ENCODE assay signal across 9 cellular contexts in the genomic region with DNA sequence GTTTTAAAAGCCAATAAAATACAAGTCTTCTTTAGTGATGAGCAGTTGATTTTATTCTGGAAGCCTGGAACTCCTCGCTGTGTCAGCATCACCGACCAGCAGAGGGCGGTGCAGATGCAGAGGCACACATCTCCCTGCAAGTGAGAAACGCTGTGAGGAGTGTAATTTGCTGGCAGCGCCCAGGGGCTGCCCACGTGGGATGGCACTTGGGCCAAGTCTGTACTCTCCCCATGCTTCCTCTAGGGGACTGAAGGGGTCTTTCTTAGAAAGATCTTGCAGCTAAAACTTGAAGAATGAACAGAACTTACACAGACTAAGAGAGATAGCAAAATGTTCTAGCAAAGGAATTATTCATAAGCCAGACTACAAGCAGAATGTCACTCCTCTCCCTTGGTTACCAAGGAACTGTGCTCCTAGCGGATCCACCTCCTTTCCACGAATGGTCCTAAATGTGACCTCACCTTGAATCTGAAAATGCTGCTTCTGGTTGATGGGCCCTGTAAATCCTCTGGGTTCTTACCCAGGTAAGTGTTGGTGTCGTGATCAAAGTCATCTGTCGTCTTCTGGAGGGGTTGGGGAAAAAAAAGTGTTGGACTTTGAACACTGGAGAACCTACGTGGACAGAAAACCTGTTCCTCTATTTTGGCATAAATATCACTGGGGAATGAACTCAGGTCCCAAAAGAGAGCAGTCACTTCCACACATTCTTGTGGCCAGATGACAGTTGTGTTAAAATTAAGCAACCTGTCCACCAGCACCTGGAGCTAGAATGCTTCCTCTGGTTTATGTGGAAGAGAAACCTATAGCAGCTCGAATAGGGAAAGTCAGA. TPM values are rescaled to one million over a fixed set of nuclear protein-coding genes. Genes with fewer than 3 reads are reported as not detected.
A peak's percentile ranks its signal among the peaks of the same experiment; 100 is the strongest.
DNase-seq lines count a peak whose midpoint lies in the region; ATAC-seq lines count a peak whose summit lies in the region.
"Had no signal": no experiment of that assay in that cellular context is flagged by ENCODE, and none has a peak within 500 bp of the region (broad histone marks: within the 10 kb centered on the region; RNA-seq: fewer than 3 reads in every experiment).

No MANE protein-coding gene starts in this region.

- H3K27ac Mint-ChIP-seq in CD4-positive, CD25-positive, alpha-beta regulatory T cell: peak overlapping the region in 1 of 3 donors; percentile 63

- H3K4me1 Mint-ChIP-seq in CD4-positive, CD25-positive, alpha-beta regulatory T cell: peaks cover 0 to 9% (median 4%) of the 10 kb centered on the region in 4 donors

- H3K9me3 Mint-ChIP-seq in CD4-positive, CD25-positive, alpha-beta regulatory T cell: peaks cover 0 to 6% (median 0%) of the 10 kb centered on the region in 7 donors

- H3K36me3 ChIP-seq in CD4-positive, CD25-positive, alpha-beta regulatory T cell (ENCODE audit: control insufficient read depth, insufficient read depth, low read length): no peaks in the 10 kb centered on the region

- no peaks in the 10 kb centered on the region for H3K4me1 ChIP-seq in CD4-positive, CD25-positive, alpha-beta regulatory T cell (ENCODE audit: control insufficient read depth, insufficient read depth, low read length, poor library complexity, severe bottlenecking)

- DNase-seq in CD4-positive, CD25-positive, alpha-beta regulatory T cell: peak; percentile 51 to 75 (median 68)
- peak; percentile 47 for DNase-seq in GM19238 (ENCODE audit: insufficient read length, low spot score)
- peak; percentile 43 for DNase-seq in NCI-H510A treated with DMSO at 0.1 percent for 48 hours (lab: John Stamatoyannopoulos, UW)
- DNase-seq in activated CD4-positive, alpha-beta T cell treated with anti-CD3 and anti-CD28 coated beads, Interleukin-2, amount 50 U/mL, for 48 hours: peak; percentile 83 to 85
- peak; percentile 69 for DNase-seq in effector CD4-positive, alpha-beta T cell
- DNase-seq in medulla oblongata (ENCODE audit: extremely low spot score): peak; percentile 88
- DNase-seq in stimulated activated CD8-positive, alpha-beta memory T cell treated with anti-CD3 and anti-CD28 coated beads, Interleukin-15, amount 100 ng/mL, for 24 hours (ENCODE audit: low read depth): peak; percentile 56

- H3K9me3 ChIP-seq in CD4-positive, CD25-positive, alpha-beta regulatory T cell (ENCODE audit: control insufficient read depth in 2 of 2, low read length in 2 of 2): no peaks in the 10 kb centered on the region

- H3K27me3 ChIP-seq in CD4-positive, CD25-positive, alpha-beta regulatory T cell (ENCODE audit: control insufficient read depth, insufficient read depth, low read length): no peaks in the 10 kb centered on the region

- H3K4me3 ChIP-seq in CD4-positive, CD25-positive, alpha-beta regulatory T cell (ENCODE audit: low read depth, low read length): no peak overlapping the region
- H3K4me3 ChIP-seq: SK-N-MC had no signal

- no peak overlapping the region for H3K27ac ChIP-seq in CD4-positive, CD25-positive, alpha-beta regulatory T cell (ENCODE audit: insufficient read depth, low read length, poor library complexity, severe bottlenecking)
- H3K27ac ChIP-seq: SK-N-MC had no signal

- no peaks in the 10 kb centered on the region for H3K27me3 Mint-ChIP-seq in CD4-positive, CD25-positive, alpha-beta regulatory T cell

- ATAC-seq in CD4-positive, CD25-positive, alpha-beta regulatory T cell (ENCODE audit: low read depth in 2 of 2): peak; percentile 88 to 94
- peak; percentile 93 for ATAC-seq in HG03280 (IDR thresholded peaks at IDR 0.05; ENCODE audit: unreplicated experiment)

- H3K36me3 Mint-ChIP-seq in CD4-positive, CD25-positive, alpha-beta regulatory T cell: no peaks in the 10 kb centered on the region

- no peak overlapping the region for H3K4me3 Mint-ChIP-seq in CD4-positive, CD25-positive, alpha-beta regulatory T cell

RNA-seq across cellular contexts. Expression of gene CNTF, which starts 31.8 kb away (rescaled TPM):
- 4.9 TPM for total RNA-seq in CD4-positive, CD25-positive, alpha-beta regulatory T cell
- not detected for polyA plus RNA-seq in CD4-positive, CD25-positive, alpha-beta regulatory T cell
